16 cellular contexts compared by ENCODE assay signal in genomic region chr7:100490483-100491191, GRCh38. TPM values are rescaled to one million over a fixed set of nuclear protein-coding genes. Genes with fewer than 3 reads are reported as not detected.
DNase-seq lines count a peak whose midpoint lies in the region; ATAC-seq, FAIRE-seq and TF ChIP-seq lines count a peak whose summit lies in the region.
"Had no signal": no experiment of that assay in that cellular context is flagged by ENCODE, and none has a peak within 500 bp of the region (broad histone marks: within the 10 kb centered on the region; RNA-seq: fewer than 3 reads in every experiment).

No MANE protein-coding gene starts in this region.

- no peak overlapping the region for H4K8ac ChIP-seq in IMR-90 (ENCODE audit: low read depth in 2 of 2, low read length in 2 of 2)

- CTCF ChIA-PET in Caco-2 (lab: Charles Lee) (interaction anchor here (0.7 to 1.4 kb wide), 2 partner anchors 69 to 96 kb away, joined by 3 read pairs; partner anchors contain the start of gene FBXO24), IMR-90 (lab: Yijun Ruan, JAX) (interaction anchor here (0.6 kb wide), 1 partner anchor 51 kb away, joined by 4 read pairs; no protein-coding TSS in a partner anchor)

- H3K27ac Mint-ChIP-seq in Caco-2 (ENCODE audit: unreplicated experiment) (peak overlapping the region; percentile 26), neural progenitor cell (peak overlapping the region; percentile 99)
- H3K27ac Mint-ChIP-seq: T-cell had no signal

- no peaks in the 10 kb centered on the region for H3K27me3 Mint-ChIP-seq in Caco-2 (ENCODE audit: insufficient read depth, unreplicated experiment)
- peaks cover 4% of the 10 kb centered on the region for H3K27me3 Mint-ChIP-seq in neural progenitor cell (ENCODE audit: insufficient read depth, low read depth)
- H3K27me3 Mint-ChIP-seq: T-cell had no signal

- no peak overlapping the region for H3K56ac ChIP-seq in IMR-90 (ENCODE audit: extremely low read depth, insufficient read depth, low read length)

- POLR2A ChIA-PET in Caco-2 (lab: Charles Lee) (no interaction called here), IMR-90 (lab: Charles Lee; ENCODE audit: unreplicated experiment) (no interaction called here)

- in situ Hi-C loops in IMR-90 (cut with MboI; ENCODE audit: low sequenced_read_pairs), result no loop called here

- H3K4me1 Mint-ChIP-seq in Caco-2 (ENCODE audit: low read depth, unreplicated experiment) (peaks cover 3% of the 10 kb centered on the region), neural progenitor cell (peaks cover 66% of the 10 kb centered on the region)

- BruUV-seq in Caco-2 (replicated peaks; lab: Mats Ljungman, UMichigan), result no TSS peak
- no TSS peak for BruUV-seq in IMR-90 (replicated peaks; lab: Mats Ljungman, UMichigan)

- 79% methylated on average over 5 of the region's 25 CpGs; no CpG with 5 or more reads in 1 of the 2 experiments for WGBS in IMR-90 (ENCODE audit: extremely low coverage in 2 of 2, insufficient read length in 1 of 2), 2 experiments

- H2BK20ac ChIP-seq in IMR-90 (ENCODE audit: low read depth, low read length), result no peak overlapping the region

- no peak for TF ChIP-seq POLR2A in IMR-90 (IDR thresholded peaks at IDR 0.05; ENCODE audit: low read depth, low read length)

- H3K14ac ChIP-seq in IMR-90 (replicated peaks; ENCODE audit: low read depth, low read length), result no peak overlapping the region

- no peak overlapping the region for H2AK5ac ChIP-seq in IMR-90 (ENCODE audit: low read depth, low read length)

- H4K91ac ChIP-seq in IMR-90 (ENCODE audit: insufficient read depth, low read depth, low read length), result no peak overlapping the region

- no peaks in the 10 kb centered on the region for H3K9me3 Mint-ChIP-seq in Caco-2 (ENCODE audit: unreplicated experiment)
- H3K9me3 Mint-ChIP-seq in neural progenitor cell, result no peaks in the 10 kb centered on the region
- H3K9me3 Mint-ChIP-seq: central memory CD8-positive, alpha-beta T cell; T-cell had no signal

- intact Hi-C loops in Caco-2 (cut with micrococcal nuclease; ENCODE audit: unreplicated experiment), result no loop called here
- intact Hi-C loops in IMR-90 (cut with micrococcal nuclease), result loop anchor here (5.0 kb wide), 1 partner anchor 57 kb away; no protein-coding TSS in a partner anchor

- 0 out of 2 replicates have a peak, but pooled peaks cover 3% of the 10 kb centered on the region for H4K20me1 ChIP-seq in IMR-90 (ENCODE audit: insufficient read depth, low read length)
- no peaks in the 10 kb centered on the region for H4K20me1 ChIP-seq in neural progenitor cell (ENCODE audit: low read depth)

- FAIRE-seq in HTR-8/SVneo (lab: Jason Lieb, UNC), result no peak

- no peak overlapping the region for H2BK15ac ChIP-seq in IMR-90 (ENCODE audit: low read depth, low read length)

- no peak overlapping the region for H3K23ac ChIP-seq in IMR-90 (ENCODE audit: low read depth, low read length)

- H3K9ac ChIP-seq in IMR-90 (ENCODE audit: low read depth, low read length) (no peak overlapping the region), neural progenitor cell (no peak overlapping the region)

- H3K79me2 ChIP-seq in neural progenitor cell (ENCODE audit: low read depth), result no peaks in the 10 kb centered on the region

- TF ChIP-seq RAD21 in IMR-90 (IDR thresholded peaks at IDR 0.05; ENCODE audit: low read length), result no peak

- H3K4me3 ChIP-seq in Caco-2 (ENCODE audit: low read depth, low read length) (no peak overlapping the region), IMR-90 (ENCODE audit: insufficient read depth, low read depth, low read length) (no peak overlapping the region), neural progenitor cell (no peak overlapping the region)
- H3K4me3 ChIP-seq: left ventricle myocardium inferior, thoracic aorta had no signal

- no peak overlapping the region for H2AK9ac ChIP-seq in IMR-90 (replicated peaks; ENCODE audit: low read depth, low read length, poor library complexity)

- peaks cover 10% of the 10 kb centered on the region for H3K36me3 Mint-ChIP-seq in Caco-2 (ENCODE audit: insufficient read depth, unreplicated experiment)
- peaks cover 11% of the 10 kb centered on the region for H3K36me3 Mint-ChIP-seq in neural progenitor cell
- H3K36me3 Mint-ChIP-seq: T-cell had no signal

- no peaks in the 10 kb centered on the region for H3K9me3 ChIP-seq in Caco-2
- H3K9me3 ChIP-seq in IMR-90 (ENCODE audit: control insufficient read depth, insufficient read depth, low read length), result no peaks in the 10 kb centered on the region
- H3K9me3 ChIP-seq in neural progenitor cell (ENCODE audit: low read depth), result no peaks in the 10 kb centered on the region
- H3K9me3 ChIP-seq: left ventricle myocardium inferior, thoracic aorta had no signal

- no peaks in the 10 kb centered on the region for H3K79me1 ChIP-seq in IMR-90 (ENCODE audit: low read depth in 1 of 2, low read length in 2 of 2)

- H3F3A ChIP-seq in neural progenitor cell (ENCODE audit: low read depth), result peaks cover 4% of the 10 kb centered on the region

- H2BK120ac ChIP-seq in IMR-90 (ENCODE audit: low read depth, low read length), result no peak overlapping the region

- dilution Hi-C loops in IMR-90 (cut with HindIII; ENCODE audit: low sequenced_read_pairs, unreplicated experiment), result no loop called here

- no peak overlapping the region for H2BK5ac ChIP-seq in IMR-90 (ENCODE audit: low read depth, low read length, poor library complexity, severe bottlenecking)

- H3K27ac ChIP-seq in IMR-90 (ENCODE audit: insufficient read depth, low read length) (no peak overlapping the region), cingulate gyrus (ENCODE audit: low read depth, low read length) (peak overlapping the region; percentile 39), neural progenitor cell (no peak overlapping the region)
- H3K27ac ChIP-seq: left ventricle myocardium inferior, thoracic aorta had no signal

- H2AFZ ChIP-seq in IMR-90 (replicated peaks; ENCODE audit: low read length, poor library complexity) (peak overlapping the region; percentile 8), neural progenitor cell (replicated peaks) (no peak overlapping the region)

- H3K4me3 Mint-ChIP-seq in Caco-2 (ENCODE audit: unreplicated experiment), result no peak overlapping the region
- H3K4me3 Mint-ChIP-seq in neural progenitor cell, result peak overlapping the region; percentile 82
- H3K4me3 Mint-ChIP-seq: central memory CD8-positive, alpha-beta T cell; T-cell had no signal

- H3K9me1 ChIP-seq in IMR-90 (ENCODE audit: insufficient read depth, low read length), result no peaks in the 10 kb centered on the region

- no peaks in the 10 kb centered on the region for H3K36me3 ChIP-seq in Caco-2 (ENCODE audit: control insufficient read depth, insufficient read depth, low read length)
- H3K36me3 ChIP-seq in IMR-90 (ENCODE audit: control insufficient read depth, insufficient read depth, low read length), result no peaks in the 10 kb centered on the region
- no peaks in the 10 kb centered on the region for H3K36me3 ChIP-seq in neural progenitor cell
- H3K36me3 ChIP-seq: left ventricle myocardium inferior, thoracic aorta had no signal

- DNase-seq in Caco-2, result no peak
- DNase-seq in IMR-90, result no peak
- no peak for DNase-seq in neural progenitor cell (ENCODE audit: low spot score)
- DNase-seq in HTR-8/SVneo (ENCODE audit: insufficient read length, low spot score), result no peak
- DNase-seq in NCI-H1105 treated with DMSO at 0.1 percent for 48 hours (lab: John Stamatoyannopoulos, UW), result no peak
- DNase-seq: activated gamma-delta T cell treated with Interleukin-2 at 50 U/mL for 16 hours, left ventricle myocardium inferior, Right ventricle myocardium superior had no signal

- no peak for ATAC-seq in IMR-90 (ENCODE audit: low read depth)
- ATAC-seq in GM19324 (IDR thresholded peaks at IDR 0.05; ENCODE audit: low FRiP score, unreplicated experiment), result no peak
- ATAC-seq in GM18502 (IDR thresholded peaks at IDR 0.05; ENCODE audit: poor library complexity, unreplicated experiment), result no peak
- ATAC-seq: right cardiac atrium had no signal

- no peaks in the 10 kb centered on the region for H3K4me1 ChIP-seq in Caco-2
- H3K4me1 ChIP-seq in IMR-90 (ENCODE audit: control insufficient read depth, insufficient read depth, low read length), result no peaks in the 10 kb centered on the region; the same call in 1 of the 2 replicates
- peaks cover 39% of the 10 kb centered on the region for H3K4me1 ChIP-seq in neural progenitor cell

- H3K27me3 ChIP-seq in Caco-2 (replicated peaks; ENCODE audit: control insufficient read depth, insufficient read depth, low read length) (no peaks in the 10 kb centered on the region), IMR-90 (ENCODE audit: control insufficient read depth, insufficient read depth, low read length) (peaks cover 12% of the 10 kb centered on the region; the same call in 1 of the 2 replicates), neural progenitor cell (peaks cover 17% of the 10 kb centered on the region)

- H3K4me2 ChIP-seq in IMR-90 (ENCODE audit: low read depth, low read length) (no peak overlapping the region), neural progenitor cell (peak overlapping the region; percentile 75)

- no peak overlapping the region for H3K4ac ChIP-seq in IMR-90 (ENCODE audit: low read depth, low read length)

- H3K18ac ChIP-seq in IMR-90 (ENCODE audit: low read depth, low read length), result no peak overlapping the region

- no peak overlapping the region for H4K5ac ChIP-seq in IMR-90 (ENCODE audit: low read depth, low read length)

- TF ChIP-seq CTCF in Caco-2 (IDR thresholded peaks at IDR 0.05; ENCODE audit: insufficient read depth in 1 of 2, low read depth in 1 of 2, low read length in 1 of 2, severe bottlenecking in 1 of 2, unreplicated experiment in 1 of 2) (no peak), IMR-90 (conservative IDR thresholded peaks at IDR 0.05; ENCODE audit: low read depth, low read length) (no peak), neural progenitor cell (IDR thresholded peaks at IDR 0.05) (no peak)

RNA-seq across cellular contexts. Expression of gene NYAP1, which starts 6.9 kb away (rescaled TPM):
- total RNA-seq in Caco-2 (2022), result 1.3 and 1.7 TPM in 2 replicates
- total RNA-seq in IMR-90 (2012; rRNA removed), result 0.18 and 0.28 TPM in 2 replicates
- polyA plus RNA-seq in IMR-90 (2012; rRNA removed), result 1.3 and 1.5 TPM in 2 replicates
- 0.94 and 1.1 TPM in 2 replicates for polyA plus RNA-seq in IMR-90 (2012; cell fraction: cytosol; rRNA removed)
- polyA plus RNA-seq in IMR-90 (2012; cell fraction: nucleus; rRNA removed; ENCODE audit: low replicate concordance), result 1.8 and 2.7 TPM in 2 replicates
- total RNA-seq in neural progenitor cell (ENCODE audit: low replicate concordance), result 1.2 and 6.7 TPM in 2 replicates

RNA-seq across cellular contexts. Expression of gene TSC22D4, which starts 11.6 kb away (rescaled TPM):
- total RNA-seq in Caco-2 (2022) (27.2 and 32.0 TPM in 2 replicates), IMR-90 (2012; rRNA removed) (9.3 and 10.0 TPM in 2 replicates), neural progenitor cell (ENCODE audit: low replicate concordance) (11.0 and 17.6 TPM in 2 replicates)
- polyA plus RNA-seq in IMR-90 (2012; rRNA removed), result 29.9 and 32.4 TPM in 2 replicates
- polyA plus RNA-seq in IMR-90 (2012; cell fraction: cytosol; rRNA removed), result 30.1 and 48.3 TPM in 2 replicates
- 39.6 and 90.8 TPM in 2 replicates for polyA plus RNA-seq in IMR-90 (2012; cell fraction: nucleus; rRNA removed; ENCODE audit: low replicate concordance)

RNA-seq across cellular contexts. Expression of gene SPACDR, which starts 26.6 kb away (rescaled TPM):
- total RNA-seq in Caco-2 (2022), result 0.41 and 0.84 TPM in 2 replicates
- 0.54 and 1.1 TPM in 2 replicates for total RNA-seq in IMR-90 (2012; rRNA removed)
- polyA plus RNA-seq in IMR-90 (2012; rRNA removed), result 1.3 and 2.1 TPM in 2 replicates
- polyA plus RNA-seq in IMR-90 (2012; cell fraction: cytosol; rRNA removed), result 2.3 and 3.1 TPM in 2 replicates
- 8.7 and 10.3 TPM in 2 replicates for polyA plus RNA-seq in IMR-90 (2012; cell fraction: nucleus; rRNA removed; ENCODE audit: low replicate concordance)
- 0.71 TPM in 1 of 2 replicates, not detected in the other for total RNA-seq in neural progenitor cell (ENCODE audit: low replicate concordance)
- total RNA-seq: occipital lobe, thoracic aorta had no signal

RNA-seq across cellular contexts. Expression of gene AGFG2, which starts 48.4 kb away (rescaled TPM):
- total RNA-seq in Caco-2 (2022) (58.5 and 60.7 TPM in 2 replicates), IMR-90 (2012; rRNA removed) (3.0 and 4.2 TPM in 2 replicates), neural progenitor cell (ENCODE audit: low replicate concordance) (1.2 and 5.6 TPM in 2 replicates)
- polyA plus RNA-seq in IMR-90 (2012; rRNA removed), result 10.0 and 14.2 TPM in 2 replicates
- 4.0 and 11.5 TPM in 2 replicates for polyA plus RNA-seq in IMR-90 (2012; cell fraction: cytosol; rRNA removed)
- polyA plus RNA-seq in IMR-90 (2012; cell fraction: nucleus; rRNA removed; ENCODE audit: low replicate concordance), result 9.6 and 20.8 TPM in 2 replicates

RNA-seq across cellular contexts. Expression of gene PPP1R35, which starts 54.3 kb away (rescaled TPM):
- total RNA-seq in Caco-2 (2022) (38.3 and 39.5 TPM in 2 replicates), IMR-90 (2012; rRNA removed) (5.6 and 7.8 TPM in 2 replicates), neural progenitor cell (ENCODE audit: low replicate concordance) (7.3 and 33.0 TPM in 2 replicates)
- polyA plus RNA-seq in IMR-90 (2012; rRNA removed), result 25.5 and 36.7 TPM in 2 replicates
- polyA plus RNA-seq in IMR-90 (2012; cell fraction: cytosol; rRNA removed), result 19.4 and 32.1 TPM in 2 replicates
- polyA plus RNA-seq in IMR-90 (2012; cell fraction: nucleus; rRNA removed; ENCODE audit: low replicate concordance), result 103 and 138 TPM in 2 replicates
